1 cellular context compared by ENCODE assay signal in genomic region chr13:46748300-46748699, GRCh38.
TF ChIP-seq lines count a peak whose summit lies in the region.

No MANE protein-coding gene starts in this region.

TF ChIP-seq in SK-N-SH, 30 proteins besides CTCF, POLR2A, EP300 and RAD21 (continued from another document):
- TF ChIP-seq USF2 (IDR thresholded peaks at IDR 0.05; ENCODE audit: borderline replicate concordance, low read depth, low read length) (no peak), TCF12 (IDR thresholded peaks at IDR 0.05) (peak; percentile 91), RXRA (IDR thresholded peaks at IDR 0.05; ENCODE audit: borderline replicate concordance, low read depth) (no peak), RFX5 (IDR thresholded peaks at IDR 0.05; ENCODE audit: low read length) (no peak), SIN3A (IDR thresholded peaks at IDR 0.05; ENCODE audit: borderline replicate concordance, low read depth, low read length) (0 out of 2 replicates have a peak, but pooled peaks have one; percentile 54), ZBTB33 (IDR thresholded peaks at IDR 0.05; ENCODE audit: borderline replicate concordance, low read depth) (no peak), TEAD4 (IDR thresholded peaks at IDR 0.05; ENCODE audit: borderline replicate concordance, insufficient read depth) (peak; percentile 50; the same call in 1 of the 2 replicates)
